In the genomic region with DNA sequence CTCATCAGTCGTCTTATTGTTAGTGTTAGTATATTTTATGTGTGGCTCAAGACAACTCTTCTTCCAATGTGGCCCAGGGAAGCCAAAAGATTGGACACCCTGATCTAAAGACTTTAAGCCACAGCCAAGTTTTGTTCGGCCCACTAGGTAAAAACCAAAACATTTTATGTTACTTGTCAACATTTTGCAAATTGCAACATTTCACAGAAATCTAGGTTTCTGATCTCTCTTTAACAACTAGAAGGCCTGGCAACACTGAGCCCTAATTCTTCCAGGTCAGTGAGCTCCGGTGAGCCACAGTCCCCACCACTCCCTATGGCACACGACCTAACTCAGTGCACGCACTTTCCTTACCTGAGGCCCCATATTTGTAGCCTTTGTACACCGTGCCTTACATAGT, we compare ENCODE assay signal across 24 cellular contexts. TPM values are rescaled to one million over a fixed set of nuclear protein-coding genes. Genes with fewer than 3 reads are reported as not detected.
DNase-seq lines count a peak whose midpoint lies in the region; ATAC-seq and TF ChIP-seq lines count a peak whose summit lies in the region.
"Had no signal": no experiment of that assay in that cellular context is flagged by ENCODE, and none has a peak within 500 bp of the region (broad histone marks: within the 10 kb centered on the region; RNA-seq: fewer than 3 reads in every experiment).

No MANE protein-coding gene starts in this region.

- TF ChIP-seq POLR2A in IMR-90 (IDR thresholded peaks at IDR 0.05; ENCODE audit: low read depth, low read length) (no peak), transverse colon (IDR thresholded peaks at IDR 0.05) (no peak), suprapubic skin (IDR thresholded peaks at IDR 0.05) (no peak)

- H4K91ac ChIP-seq in IMR-90 (ENCODE audit: insufficient read depth, low read depth, low read length) = no peak overlapping the region

- no peak for TF ChIP-seq RAD21 in IMR-90 (IDR thresholded peaks at IDR 0.05; ENCODE audit: low read length)

- peaks cover 3 to 72% of the 10 kb centered on the region in 2 experiments; a peak in 3 of 4 replicates for H3K79me1 ChIP-seq in IMR-90 (ENCODE audit: low read depth in 1 of 2, low read length in 2 of 2)

- no peak overlapping the region for H2BK15ac ChIP-seq in IMR-90 (ENCODE audit: low read depth, low read length)

- dilution Hi-C loops in IMR-90 (cut with HindIII; ENCODE audit: low sequenced_read_pairs, unreplicated experiment) = no loop called here

- H3K9me1 ChIP-seq in IMR-90 (ENCODE audit: insufficient read depth, low read length) = peaks cover 38% of the 10 kb centered on the region

- H3K14ac ChIP-seq in IMR-90 (replicated peaks; ENCODE audit: low read depth, low read length) = no peak overlapping the region

- peak overlapping the region; percentile 2; the same call in 1 of the 2 replicates for H3K27ac ChIP-seq in IMR-90 (ENCODE audit: insufficient read depth, low read length)
- peak overlapping the region; percentile 58 for H3K27ac ChIP-seq in SK-N-MC
- peak overlapping the region in 3 of 4 donors; percentile 7 to 83 (median 73) for H3K27ac ChIP-seq in transverse colon
- no peak overlapping the region for H3K27ac ChIP-seq in suprapubic skin
- H3K27ac ChIP-seq: C4-2B, Peyer's patch, SJSA1 had no signal

- in situ Hi-C loops in IMR-90 (cut with MboI; ENCODE audit: low sequenced_read_pairs) = no loop called here
- in situ Hi-C loops in transverse colon (cut with MboI; ENCODE audit: low pct_ligation_motif_present in 1 of 4, low pct_unique_long_range_greater_than_20kb in 1 of 4, low sequenced_read_pairs in 3 of 4) = no loop called here

- no peak overlapping the region for H2AFZ ChIP-seq in IMR-90 (replicated peaks; ENCODE audit: low read length, poor library complexity)

- H3K9me3 ChIP-seq in IMR-90 (ENCODE audit: control insufficient read depth, insufficient read depth, low read length) = no peaks in the 10 kb centered on the region
- no peaks in the 10 kb centered on the region for H3K9me3 ChIP-seq in SK-N-MC (ENCODE audit: low read depth, low read length)
- no peaks in the 10 kb centered on the region for H3K9me3 ChIP-seq in transverse colon
- H3K9me3 ChIP-seq in suprapubic skin = no peaks in the 10 kb centered on the region
- H3K9me3 ChIP-seq: Caco-2, Peyer's patch, SJSA1 had no signal

- no peak overlapping the region for H4K5ac ChIP-seq in IMR-90 (ENCODE audit: low read depth, low read length)

- no peak overlapping the region for H3K9ac ChIP-seq in IMR-90 (ENCODE audit: low read depth, low read length)
- H3K9ac ChIP-seq in SK-N-MC (ENCODE audit: insufficient read length) = no peak overlapping the region

- TF ChIP-seq CTCF in IMR-90 (conservative IDR thresholded peaks at IDR 0.05; ENCODE audit: low read depth, low read length) (no peak), fibroblast of villous mesenchyme (IDR thresholded peaks at IDR 0.05; ENCODE audit: insufficient read depth, low read depth, low read length) (no peak), transverse colon (IDR thresholded peaks at IDR 0.05) (no peak), suprapubic skin (IDR thresholded peaks at IDR 0.05) (no peak)

- DNase-seq in IMR-90 (no peak), SK-N-MC (ENCODE audit: low read depth, low spot score) (no peak), fibroblast of villous mesenchyme (ENCODE audit: low read depth) (peak; percentile 53), transverse colon (no peak), activated gamma-delta T cell treated with Interleukin-2 at 50 U/mL for 16 hours (no peak), suprapubic skin (ENCODE audit: low spot score in 2 of 2) (no peak), MV-4-11 (lab: John Stamatoyannopoulos, UW) (no peak)
- DNase-seq: Caco-2; CD8-positive, alpha-beta T cell; DMS 273 treated with DMSO at 0.1 percent for 48 hours; DMS79; GF-D8; H7; NCI-H1092 treated with DMSO at 0.1 percent for 48 hours; NCI-H1436; NCI-H187; NCI-H2081 treated with DMSO at 0.1 percent for 48 hours; NCI-H2171; NCI-H510A; Peyer's patch; SW 1271 had no signal

- TF ChIP-seq EP300 in transverse colon (IDR thresholded peaks at IDR 0.05; ENCODE audit: low read depth) = no peak
- TF ChIP-seq EP300 in suprapubic skin (IDR thresholded peaks at IDR 0.05) = no peak

- H3K4ac ChIP-seq in IMR-90 (ENCODE audit: low read depth, low read length) = no peak overlapping the region

- POLR2A ChIA-PET in IMR-90 (lab: Charles Lee; ENCODE audit: unreplicated experiment) = no interaction called here

- no peak overlapping the region for H3K23ac ChIP-seq in IMR-90 (ENCODE audit: low read depth, low read length)

- no peaks in the 10 kb centered on the region for H3K27me3 ChIP-seq in IMR-90 (ENCODE audit: control insufficient read depth, insufficient read depth, low read length)
- H3K27me3 ChIP-seq in transverse colon = no peaks in the 10 kb centered on the region
- H3K27me3 ChIP-seq in suprapubic skin = no peaks in the 10 kb centered on the region
- H3K27me3 ChIP-seq: Peyer's patch, SJSA1 had no signal

- H4K20me1 ChIP-seq in IMR-90 (ENCODE audit: insufficient read depth, low read length) = peaks cover 99% of the 10 kb centered on the region

- intact Hi-C loops in IMR-90 (cut with micrococcal nuclease) (no loop called here), transverse colon (cut with DNase I; ENCODE audit: low total_unique reads) (no loop called here)

- no peak overlapping the region for H3K4me2 ChIP-seq in IMR-90 (ENCODE audit: low read depth, low read length)

- 100% methylated on average over 2 of the region's 6 CpGs; no CpG with 5 or more reads in 1 of the 2 experiments for WGBS in IMR-90 (ENCODE audit: extremely low coverage in 2 of 2, insufficient read length in 1 of 2), 2 experiments
- 70 to 81% methylated on average over 2 to 6 of the region's 6 CpGs for WGBS in transverse colon (ENCODE audit: low coverage in 1 of 2), 2 donors
- WGBS in suprapubic skin = 81% methylated on average over 6 of the region's 6 CpGs

- H2BK120ac ChIP-seq in IMR-90 (ENCODE audit: low read depth, low read length) = no peak overlapping the region

- H2AK5ac ChIP-seq in IMR-90 (ENCODE audit: low read depth, low read length) = no peak overlapping the region

- H3K4me1 ChIP-seq in IMR-90 (ENCODE audit: control insufficient read depth, insufficient read depth, low read length) (peaks cover 36% of the 10 kb centered on the region), transverse colon (peaks cover 5 to 54% (median 15%) of the 10 kb centered on the region in 4 donors), suprapubic skin (peaks cover 21% of the 10 kb centered on the region)

- CTCF ChIA-PET in IMR-90 (lab: Yijun Ruan, JAX) = interaction anchor here (0.8 to 1.2 kb wide), 2 partner anchors 20 to 22 kb away, joined by 3 to 5 read pairs; no protein-coding TSS in a partner anchor

- no peak overlapping the region for H2BK20ac ChIP-seq in IMR-90 (ENCODE audit: low read depth, low read length)

- no peak overlapping the region for H2BK5ac ChIP-seq in IMR-90 (ENCODE audit: low read depth, low read length, poor library complexity, severe bottlenecking)

- no peak for ATAC-seq in IMR-90 (ENCODE audit: low read depth)
- ATAC-seq: CD8-positive, alpha-beta T cell had no signal

- no peak overlapping the region for H3K56ac ChIP-seq in IMR-90 (ENCODE audit: extremely low read depth, insufficient read depth, low read length)

- no peak overlapping the region for H2AK9ac ChIP-seq in IMR-90 (replicated peaks; ENCODE audit: low read depth, low read length, poor library complexity)

- H3K18ac ChIP-seq in IMR-90 (ENCODE audit: low read depth, low read length) = no peak overlapping the region

- no TSS peak for BruUV-seq in IMR-90 (replicated peaks; lab: Mats Ljungman, UMichigan)

- H3K4me3 ChIP-seq in IMR-90 (ENCODE audit: insufficient read depth, low read depth, low read length) = no peak overlapping the region
- no peak overlapping the region for H3K4me3 ChIP-seq in SK-N-MC
- no peak overlapping the region for H3K4me3 ChIP-seq in fibroblast of villous mesenchyme (ENCODE audit: low read depth, low read length)
- H3K4me3 ChIP-seq in transverse colon = no peak overlapping the region
- H3K4me3 ChIP-seq in suprapubic skin = no peak overlapping the region
- H3K4me3 ChIP-seq: Peyer's patch, SJSA1 had no signal

- H4K8ac ChIP-seq in IMR-90 (ENCODE audit: low read depth in 2 of 2, low read length in 2 of 2) = no peak overlapping the region

- peaks cover 5% of the 10 kb centered on the region for H3K36me3 ChIP-seq in IMR-90 (ENCODE audit: control insufficient read depth, insufficient read depth, low read length)
- H3K36me3 ChIP-seq in SK-N-MC (ENCODE audit: insufficient read depth, low read length) = peaks cover 55% of the 10 kb centered on the region
- no peaks in the 10 kb centered on the region for H3K36me3 ChIP-seq in transverse colon
- H3K36me3 ChIP-seq in suprapubic skin = no peaks in the 10 kb centered on the region
- H3K36me3 ChIP-seq: Peyer's patch had no signal

TF ChIP-seq in IMR-90, 13 proteins besides CTCF, POLR2A, EP300 and RAD21 (continues in another document):
- no peak for TF ChIP-seq MAZ (IDR thresholded peaks at IDR 0.05; ENCODE audit: borderline replicate concordance, low read depth, low read length)
- TF ChIP-seq, protein P1, sequence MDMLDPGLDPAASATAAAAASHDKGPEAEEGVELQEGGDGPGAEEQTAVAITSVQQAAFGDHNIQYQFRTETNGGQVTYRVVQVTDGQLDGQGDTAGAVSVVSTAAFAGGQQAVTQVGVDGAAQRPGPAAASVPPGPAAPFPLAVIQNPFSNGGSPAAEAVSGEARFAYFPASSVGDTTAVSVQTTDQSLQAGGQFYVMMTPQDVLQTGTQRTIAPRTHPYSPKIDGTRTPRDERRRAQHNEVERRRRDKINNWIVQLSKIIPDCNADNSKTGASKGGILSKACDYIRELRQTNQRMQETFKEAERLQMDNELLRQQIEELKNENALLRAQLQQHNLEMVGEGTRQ (IDR thresholded peaks at IDR 0.05; ENCODE audit: low read depth, low read length) = no peak
- no peak for TF ChIP-seq MAFK (IDR thresholded peaks at IDR 0.05; ENCODE audit: low read depth, low read length)
- TF ChIP-seq SMC3 (IDR thresholded peaks at IDR 0.05; ENCODE audit: low read depth, low read length) = no peak
- TF ChIP-seq, protein P2, sequence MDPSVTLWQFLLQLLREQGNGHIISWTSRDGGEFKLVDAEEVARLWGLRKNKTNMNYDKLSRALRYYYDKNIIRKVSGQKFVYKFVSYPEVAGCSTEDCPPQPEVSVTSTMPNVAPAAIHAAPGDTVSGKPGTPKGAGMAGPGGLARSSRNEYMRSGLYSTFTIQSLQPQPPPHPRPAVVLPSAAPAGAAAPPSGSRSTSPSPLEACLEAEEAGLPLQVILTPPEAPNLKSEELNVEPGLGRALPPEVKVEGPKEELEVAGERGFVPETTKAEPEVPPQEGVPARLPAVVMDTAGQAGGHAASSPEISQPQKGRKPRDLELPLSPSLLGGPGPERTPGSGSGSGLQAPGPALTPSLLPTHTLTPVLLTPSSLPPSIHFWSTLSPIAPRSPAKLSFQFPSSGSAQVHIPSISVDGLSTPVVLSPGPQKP (IDR thresholded peaks at IDR 0.05; ENCODE audit: borderline replicate concordance, low read depth, low read length) = no peak

RNA-seq across cellular contexts. Expression of a gene that starts 24.0 kb away (rescaled TPM):
- total RNA-seq in IMR-90 (2012; rRNA removed) = 93.0 and 115 TPM in 2 replicates
- 39.9 and 41.9 TPM in 2 replicates for polyA plus RNA-seq in IMR-90 (2012; rRNA removed)
- 30.6 and 53.6 TPM in 2 replicates for polyA plus RNA-seq in IMR-90 (2012; cell fraction: cytosol; rRNA removed)
- polyA plus RNA-seq in IMR-90 (2012; cell fraction: nucleus; rRNA removed; ENCODE audit: low replicate concordance) = 35.4 and 54.4 TPM in 2 replicates
- total RNA-seq in fibroblast of villous mesenchyme = 36.7 and 61.2 TPM in 2 replicates
- total RNA-seq in transverse colon = 100 to 1,000 TPM in 1 of 4 donors, 10 to 100 TPM in 3; 51.6 to 190 (median 72.9) TPM
- 100 to 1,000 TPM in 1 of 4 donors, 10 to 100 TPM in 3; 37.7 to 109 (median 64.6) TPM for total RNA-seq in suprapubic skin
- total RNA-seq: B cell; CD8-positive, alpha-beta T cell had no signal
